8 cellular contexts compared by ENCODE assay signal in the genomic region with DNA sequence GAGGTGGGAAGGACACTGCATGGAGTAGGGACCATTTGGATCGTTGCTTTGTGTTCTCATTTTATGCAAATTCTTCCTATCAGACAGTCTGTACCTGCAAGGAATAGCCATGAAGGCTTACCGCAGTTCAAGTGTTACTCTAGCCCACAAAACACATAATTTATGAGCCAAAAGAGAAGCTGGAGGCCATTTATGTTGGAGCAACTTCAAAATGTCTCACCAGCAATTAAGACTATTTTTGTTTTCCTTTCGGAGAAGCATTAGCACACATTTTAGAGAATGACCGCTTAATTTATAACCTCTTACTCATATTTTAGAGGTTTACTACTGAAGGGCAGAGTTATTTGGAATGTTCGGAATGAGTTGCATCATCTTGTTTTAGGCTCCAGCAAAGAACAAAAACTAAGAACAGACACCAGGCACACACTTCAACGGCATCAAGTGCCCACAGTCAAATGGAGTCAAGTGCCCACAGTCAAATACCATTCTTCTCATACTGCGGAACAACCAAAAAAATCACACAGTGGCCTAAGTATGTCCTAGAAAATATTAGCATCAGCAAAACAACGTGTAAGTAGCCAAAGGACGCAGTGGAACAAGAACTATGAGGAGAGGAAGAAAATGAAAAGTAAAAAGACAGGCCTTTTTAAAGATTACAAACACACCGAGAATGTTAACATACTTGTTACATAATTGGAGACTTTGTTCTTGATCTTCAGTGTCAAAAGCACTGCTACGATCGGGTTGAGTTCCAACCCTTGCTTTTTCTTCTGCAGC. TPM values are rescaled to one million over a fixed set of nuclear protein-coding genes. Genes with fewer than 3 reads are reported as not detected.
A peak's percentile ranks its signal among the peaks of the same experiment; 100 is the strongest.
DNase-seq lines count a peak whose midpoint lies in the region; ATAC-seq and TF ChIP-seq lines count a peak whose summit lies in the region.
"Had no signal": no experiment of that assay in that cellular context is flagged by ENCODE, and none has a peak within 500 bp of the region (broad histone marks: within the 10 kb centered on the region; RNA-seq: fewer than 3 reads in every experiment).

No MANE protein-coding gene starts in this region.

- no peaks in the 10 kb centered on the region for H3K36me3 Mint-ChIP-seq in effector memory CD8-positive, alpha-beta T cell (ENCODE audit: insufficient read depth)

- no peak for ATAC-seq in GM19452 (IDR thresholded peaks at IDR 0.05; ENCODE audit: unreplicated experiment)
- ATAC-seq in effector memory CD8-positive, alpha-beta T cell (replicated peaks), result no peak

- H3K4me3 ChIP-seq in HFF-Myc (replicated peaks; ENCODE audit: low read depth, low read length), result no peak overlapping the region
- H3K4me3 ChIP-seq in adipocyte (ENCODE audit: low read length), result peak overlapping the region; percentile 51

- peaks cover 21% of the 10 kb centered on the region for H3K4me1 ChIP-seq in adipocyte (ENCODE audit: control insufficient read depth, insufficient read depth, low read length)

- no peaks in the 10 kb centered on the region for H3K36me3 ChIP-seq in adipocyte (ENCODE audit: control insufficient read depth, insufficient read depth, low read length, severe bottlenecking)

- no peaks in the 10 kb centered on the region for H3K9me3 Mint-ChIP-seq in effector memory CD8-positive, alpha-beta T cell

- peaks cover 15 to 26% of the 10 kb centered on the region in 2 donors for H3K27me3 Mint-ChIP-seq in effector memory CD8-positive, alpha-beta T cell

- H3K4me1 Mint-ChIP-seq in effector memory CD8-positive, alpha-beta T cell (ENCODE audit: low read depth in 2 of 2), result no peaks in the 10 kb centered on the region

- H3K27ac ChIP-seq in temporal lobe (ENCODE audit: low read depth, low read length), result peak overlapping the region; percentile 94

- no peak overlapping the region for H3K4me3 Mint-ChIP-seq in effector memory CD8-positive, alpha-beta T cell

- peak overlapping the region; percentile 5 for H3K9ac ChIP-seq in adipocyte (ENCODE audit: low read length)

- H3K9me3 ChIP-seq in adipocyte (ENCODE audit: control insufficient read depth, low read length), result no peaks in the 10 kb centered on the region

- peak; percentile 50 for DNase-seq in HFF-Myc (ENCODE audit: extremely low read depth, low read depth)
- DNase-seq in adipocyte (ENCODE audit: low read depth), result peak; percentile 88
- peak; percentile 51 for DNase-seq in inferior parietal cortex (ENCODE audit: extremely low spot score)
- DNase-seq in SKM-1 (lab: John Stamatoyannopoulos, UW; ENCODE audit: unreplicated experiment), result no peak
- no peak for DNase-seq in effector memory CD8-positive, alpha-beta T cell
- DNase-seq: SW 1271 had no signal

- no peak for TF ChIP-seq CTCF in HFF-Myc (IDR thresholded peaks at IDR 0.05; ENCODE audit: low read depth, low read length, missing control alignments)

- no peak overlapping the region for H3K27ac Mint-ChIP-seq in effector memory CD8-positive, alpha-beta T cell

- peaks cover 22% of the 10 kb centered on the region for H3K27me3 ChIP-seq in adipocyte (replicated peaks; ENCODE audit: control insufficient read depth, insufficient read depth, low read length)

RNA-seq across cellular contexts. Expression of a gene that starts 17.5 kb away (rescaled TPM):
- not detected for total RNA-seq in temporal lobe

Comparison
In these comparisons a context has a peak if more than half of its experiments do, and no peak if none do; other contexts are left out.
1. DNase-seq: peak in HFF-Myc (single experiment), adipocyte (single experiment) and inferior parietal cortex (single experiment); none in SKM-1 (single experiment) and effector memory CD8-positive, alpha-beta T cell (0 of 3).